In the genomic region with DNA sequence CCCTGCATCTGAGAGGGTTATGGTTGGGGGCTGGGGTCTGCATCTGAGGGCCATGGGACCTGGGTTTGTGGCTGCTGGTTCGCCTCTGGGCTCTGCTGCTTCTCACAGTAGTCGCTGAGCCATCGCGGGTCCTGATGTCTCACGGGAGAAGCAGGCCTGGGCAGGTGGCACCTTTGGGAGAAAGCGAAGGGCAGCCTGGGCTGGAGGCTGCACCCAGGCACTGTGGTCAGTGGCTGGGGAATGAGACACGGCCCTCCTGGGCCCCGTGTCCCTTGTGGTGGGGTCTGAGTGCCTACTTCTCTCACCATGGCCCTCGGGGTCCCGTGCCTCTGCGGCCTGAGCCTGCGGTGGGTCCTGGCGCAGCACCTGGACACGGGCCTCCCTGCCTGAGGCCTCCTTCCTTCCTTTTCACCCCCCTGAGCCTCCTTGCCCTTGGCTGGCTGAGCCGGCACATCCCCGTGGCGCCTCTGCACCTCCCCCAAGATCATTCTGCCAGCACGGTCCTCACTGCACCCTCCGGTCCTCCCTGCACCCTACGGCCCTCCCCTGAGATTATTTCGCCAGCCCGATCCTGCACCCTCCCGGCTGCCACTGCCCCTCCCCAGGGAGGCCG, we compare ENCODE assay signal across 22 cellular contexts.
DNase-seq lines count a peak whose midpoint lies in the region; ATAC-seq and TF ChIP-seq lines count a peak whose summit lies in the region.
"Had no signal": no experiment of that assay in that cellular context is flagged by ENCODE, and none has a peak within 500 bp of the region (broad histone marks: within the 10 kb centered on the region; RNA-seq: fewer than 3 reads in every experiment).

No MANE protein-coding gene starts in this region.

- intact Hi-C loops in activated naive CD4-positive, alpha-beta T cell treated with anti-CD3 and anti-CD28 coated beads for 36 hours (cut with micrococcal nuclease), result loop anchor here (10.0 kb wide), 2 partner anchors 187 to 417 kb away; no protein-coding TSS in a partner anchor
- intact Hi-C loops in activated B cell treated with CpG ODN at 0.5 μM for 24 hours (cut with micrococcal nuclease), result no loop called here
- intact Hi-C loops in upper lobe of right lung (cut with DNase I), result no loop called here
- intact Hi-C loops in gastrocnemius medialis (cut with DNase I; ENCODE audit: low total_unique reads), result no loop called here

- no peak overlapping the region for H3K4me3 Mint-ChIP-seq in activated naive CD4-positive, alpha-beta T cell treated with anti-CD3 and anti-CD28 coated beads for 36 hours
- H3K4me3 Mint-ChIP-seq in activated B cell treated with CpG ODN at 0.5 μM for 24 hours, result no peak overlapping the region
- H3K4me3 Mint-ChIP-seq: activated CD4-positive, alpha-beta T cell treated with anti-CD3 and anti-CD28 coated beads, Interleukin-2, amount 10 ng/mL, durations not matched to agents 24 days and 14 days; activated naive CD4-positive, alpha-beta T cell treated with anti-CD3 and anti-CD28 coated beads, Interleukin-2, amount 10 ng/mL, durations not matched to agents 7 days and 5 days had no signal

- POLR2A ChIA-PET in activated B cell treated with CpG ODN at 0.5 μM for 24 hours (lab: Charles Lee), result no interaction called here

- peaks cover 20% of the 10 kb centered on the region for H3K4me1 Mint-ChIP-seq in activated naive CD4-positive, alpha-beta T cell treated with anti-CD3 and anti-CD28 coated beads for 36 hours (ENCODE audit: low read depth)
- H3K4me1 Mint-ChIP-seq in activated B cell treated with CpG ODN at 0.5 μM for 24 hours, result peaks cover 23% of the 10 kb centered on the region

- peaks cover 1% of the 10 kb centered on the region for H3K36me3 Mint-ChIP-seq in activated naive CD4-positive, alpha-beta T cell treated with anti-CD3 and anti-CD28 coated beads for 36 hours (ENCODE audit: low read depth)
- H3K36me3 Mint-ChIP-seq in activated B cell treated with CpG ODN at 0.5 μM for 24 hours (ENCODE audit: low read depth), result no peaks in the 10 kb centered on the region
- H3K36me3 Mint-ChIP-seq: activated naive CD4-positive, alpha-beta T cell treated with anti-CD3 and anti-CD28 coated beads, Interleukin-2, amount 10 ng/mL, durations not matched to agents 7 days and 5 days; CD8-positive, alpha-beta memory T cell; naive thymus-derived CD8-positive, alpha-beta T cell had no signal

- H3K27ac Mint-ChIP-seq in activated naive CD4-positive, alpha-beta T cell treated with anti-CD3 and anti-CD28 coated beads for 36 hours, result no peak overlapping the region
- no peak overlapping the region for H3K27ac Mint-ChIP-seq in activated B cell treated with CpG ODN at 0.5 μM for 24 hours
- H3K27ac Mint-ChIP-seq: activated CD4-positive, alpha-beta T cell treated with anti-CD3 and anti-CD28 coated beads, Interleukin-2, amount 10 ng/mL, durations not matched to agents 24 days and 14 days; activated naive CD4-positive, alpha-beta T cell treated with anti-CD3 and anti-CD28 coated beads, Interleukin-2, amount 10 ng/mL, durations not matched to agents 7 days and 5 days had no signal

- H3K4me1 ChIP-seq in upper lobe of right lung (peaks cover 5% of the 10 kb centered on the region), gastrocnemius medialis (peaks cover 0 to 3% of the 10 kb centered on the region in 2 donors)

- H3K9me3 Mint-ChIP-seq in activated naive CD4-positive, alpha-beta T cell treated with anti-CD3 and anti-CD28 coated beads for 36 hours, result no peaks in the 10 kb centered on the region
- no peaks in the 10 kb centered on the region for H3K9me3 Mint-ChIP-seq in activated B cell treated with CpG ODN at 0.5 μM for 24 hours
- H3K9me3 Mint-ChIP-seq: activated CD4-positive, alpha-beta T cell treated with anti-CD3 and anti-CD28 coated beads, Interleukin-2, amount 10 ng/mL, durations not matched to agents 24 days and 14 days; activated naive CD4-positive, alpha-beta T cell treated with anti-CD3 and anti-CD28 coated beads, Interleukin-2, amount 10 ng/mL, durations not matched to agents 7 days and 5 days; naive thymus-derived CD8-positive, alpha-beta T cell had no signal

- DNase-seq in activated naive CD4-positive, alpha-beta T cell treated with anti-CD3 and anti-CD28 coated beads, Interleukin-2, amount 50 U/mL, for 16 hours, result peak; percentile 8
- no peak for DNase-seq in activated naive CD4-positive, alpha-beta T cell treated with anti-CD3 and anti-CD28 coated beads for 36 hours
- DNase-seq in activated B cell treated with CpG ODN at 0.5 μM for 24 hours (peak; percentile 12), mesenteric fat pad (ENCODE audit: low spot score) (peak; percentile 82), upper lobe of right lung (peak; percentile 53), OCI-M1 (lab: John Stamatoyannopoulos, UW) (no peak), gastrocnemius medialis (no peak)
- DNase-seq in stimulated activated naive CD4-positive, alpha-beta T cell treated with Interleukin-2 at 50 U/mL for 16 hours (lab: John Stamatoyannopoulos, UW), result no peak
- DNase-seq: activated CD4-positive, alpha-beta T cell treated with anti-CD3 and anti-CD28 coated beads, Interleukin-2, amount 10 ng/mL, durations not matched to agents 24 days and 14 days; activated naive CD4-positive, alpha-beta T cell treated with anti-CD3 and anti-CD28 coated beads, Interleukin-2, amount 10 ng/mL, durations not matched to agents 7 days and 5 days; CD8-positive, alpha-beta memory T cell; DND-41; islet precursor cell; NCI-H1105; NCI-H2107; NCI-H510A; stimulated activated CD4-positive, alpha-beta T cell treated with anti-CD3 and anti-CD28 coated beads, Interleukin-4, amount 100 ng/mL, for 1 hour; substantia nigra; SW 1271 had no signal

- ATAC-seq in activated B cell treated with CpG ODN at 0.5 μM for 24 hours (ENCODE audit: low read depth) (no peak), upper lobe of right lung (no peak), gastrocnemius medialis (no peak)
- ATAC-seq: naive thymus-derived CD8-positive, alpha-beta T cell had no signal

- TF ChIP-seq POLR2A in gastrocnemius medialis (IDR thresholded peaks at IDR 0.05), result no peak

- H3K4me3 ChIP-seq in upper lobe of right lung (no peak overlapping the region), gastrocnemius medialis (no peak overlapping the region)
- H3K4me3 ChIP-seq: hepatocyte, skin epidermis had no signal

- no peak overlapping the region for H3K27ac ChIP-seq in upper lobe of right lung
- H3K27ac ChIP-seq in gastrocnemius medialis, result no peak overlapping the region
- H3K27ac ChIP-seq: hepatocyte had no signal

- no peaks in the 10 kb centered on the region for H3K36me3 ChIP-seq in upper lobe of right lung
- no peaks in the 10 kb centered on the region for H3K36me3 ChIP-seq in gastrocnemius medialis

- CTCF ChIA-PET in activated naive CD4-positive, alpha-beta T cell treated with anti-CD3 and anti-CD28 coated beads for 36 hours (lab: Charles Lee), result no interaction called here
- CTCF ChIA-PET in activated B cell treated with CpG ODN at 0.5 μM for 24 hours (lab: Charles Lee), result no interaction called here

- peaks cover 11% of the 10 kb centered on the region for H3K27me3 ChIP-seq in upper lobe of right lung
- peaks cover 4 to 12% (median 11%) of the 10 kb centered on the region in 3 donors for H3K27me3 ChIP-seq in gastrocnemius medialis
- H3K27me3 ChIP-seq: hepatocyte had no signal

- in situ Hi-C loops in gastrocnemius medialis (cut with MboI; ENCODE audit: low sequenced_read_pairs in 4 of 4), result no loop called here

- H3K9me3 ChIP-seq in upper lobe of right lung (no peaks in the 10 kb centered on the region), gastrocnemius medialis (no peaks in the 10 kb centered on the region)

- peaks cover 5% of the 10 kb centered on the region for H3K27me3 Mint-ChIP-seq in activated naive CD4-positive, alpha-beta T cell treated with anti-CD3 and anti-CD28 coated beads for 36 hours (ENCODE audit: low read depth)
- peaks cover 16% of the 10 kb centered on the region for H3K27me3 Mint-ChIP-seq in activated B cell treated with CpG ODN at 0.5 μM for 24 hours

- TF ChIP-seq CTCF in activated B cell treated with CpG ODN at 0.5 μM for 24 hours (IDR thresholded peaks at IDR 0.05), result no peak
- no peak for TF ChIP-seq CTCF in upper lobe of right lung (IDR thresholded peaks at IDR 0.05)
- TF ChIP-seq CTCF in gastrocnemius medialis (IDR thresholded peaks at IDR 0.05 in 4 of 5, conservative IDR thresholded peaks at IDR 0.05 in 1 of 5), result no peak

Comparison
In these comparisons a context has a peak if more than half of its experiments do, and no peak if none do; other contexts are left out.
1. DNase-seq: peak in activated naive CD4-positive, alpha-beta T cell treated with anti-CD3 and anti-CD28 coated beads, Interleukin-2, amount 50 U/mL, for 16 hours (single experiment), activated B cell treated with CpG ODN at 0.5 μM for 24 hours (single experiment), mesenteric fat pad (single experiment) and upper lobe of right lung (single experiment); none in activated naive CD4-positive, alpha-beta T cell treated with anti-CD3 and anti-CD28 coated beads for 36 hours (single experiment), OCI-M1 (single experiment), gastrocnemius medialis (0 of 2) and stimulated activated naive CD4-positive, alpha-beta T cell treated with Interleukin-2 at 50 U/mL for 16 hours (single experiment).